23 cellular contexts compared by ENCODE assay signal in the genomic region with DNA sequence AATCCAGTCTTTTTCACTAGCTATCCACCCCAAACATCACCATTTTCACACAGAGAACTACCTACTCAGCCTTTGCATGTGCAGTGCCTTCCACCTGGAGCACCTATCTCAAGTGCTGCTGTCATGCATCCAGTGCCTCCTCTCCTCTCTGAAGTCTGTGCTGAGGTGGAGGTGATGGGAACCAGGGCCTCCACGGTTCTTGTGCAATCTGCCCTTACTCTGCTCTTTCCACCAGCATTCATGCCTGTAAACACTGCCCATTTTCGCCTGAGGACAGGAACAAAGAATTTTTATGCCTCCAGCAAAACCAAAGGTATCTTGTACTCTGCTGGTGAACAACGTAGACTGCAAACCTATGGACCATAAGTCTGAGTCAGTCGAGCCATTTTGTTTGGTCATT. TPM values are rescaled to one million over a fixed set of nuclear protein-coding genes. Genes with fewer than 3 reads are reported as not detected.
A peak's percentile ranks its signal among the peaks of the same experiment; 100 is the strongest.
DNase-seq lines count a peak whose midpoint lies in the region; ATAC-seq and TF ChIP-seq lines count a peak whose summit lies in the region.
"Had no signal": no experiment of that assay in that cellular context is flagged by ENCODE, and none has a peak within 500 bp of the region (broad histone marks: within the 10 kb centered on the region; RNA-seq: fewer than 3 reads in every experiment).

No MANE protein-coding gene starts in this region.

- WGBS in right cardiac atrium: 78% methylated on average over 4 of the region's 4 CpGs

- no peak for TF ChIP-seq CTCF in ascending aorta (IDR thresholded peaks at IDR 0.05)
- no peak for TF ChIP-seq CTCF in mucosa of descending colon (IDR thresholded peaks at IDR 0.05)

- peaks cover under 1 to 18% of the 10 kb centered on the region in 2 donors for H3K4me1 ChIP-seq in ascending aorta
- H3K4me1 ChIP-seq in right cardiac atrium (ENCODE audit: control insufficient read depth, insufficient read depth, low read length): peaks cover 13% of the 10 kb centered on the region
- peaks cover 15% of the 10 kb centered on the region for H3K4me1 ChIP-seq in stomach smooth muscle (ENCODE audit: control insufficient read depth, insufficient read depth, low read length)
- no peaks in the 10 kb centered on the region for H3K4me1 ChIP-seq in mucosa of descending colon (ENCODE audit: low read depth)

- no peak for DNase-seq in T-helper 2 cell treated with Interferon-gamma antibody and Interleukin-4, amounts not matched to agents 5 μg/mL and 100 μg/mL, for 36 hours (ENCODE audit: low spot score)
- DNase-seq in T-helper 2 cell: no peak
- DNase-seq in ascending aorta (ENCODE audit: low spot score in 2 of 2): no peak
- no peak for DNase-seq in right cardiac atrium
- no peak for DNase-seq in mucosa of descending colon
- no peak for DNase-seq in stimulated activated CD4-positive, alpha-beta T cell treated with anti-CD3 and anti-CD28 coated beads, Interleukin-4, amount 100 ng/mL, for 24 hours
- DNase-seq: activated CD4-positive, alpha-beta T cell treated with anti-CD3 and anti-CD28 coated beads for 36 hours; activated naive CD8-positive, alpha-beta T cell treated with anti-CD3 and anti-CD28 coated beads, Interleukin-2, amount 10 ng/mL, durations not matched to agents 7 days and 5 days; activated T-cell treated with anti-CD3 and anti-CD28 coated beads, Interleukin-2, amount 50 U/mL, for 4 hours; CD8-positive, alpha-beta memory T cell; DMS53; effector CD4-positive, alpha-beta T cell; foreskin melanocyte; hypothalamus; Karpas-422; lower lobe of right lung; NCI-H510A; sigmoid colon; stimulated activated naive CD8-positive, alpha-beta T cell treated with anti-CD3 and anti-CD28 coated beads, Interleukin-15, amount 100 ng/mL, for 72 hours had no signal

- peaks cover 54 to 75% of the 10 kb centered on the region in 2 donors for H3K36me3 ChIP-seq in ascending aorta
- peaks cover 41 to 43% of the 10 kb centered on the region in 2 donors for H3K36me3 ChIP-seq in stomach smooth muscle (ENCODE audit: control insufficient read depth in 2 of 2, insufficient read depth in 2 of 2, low read length in 2 of 2)
- peaks cover 6% of the 10 kb centered on the region for H3K36me3 ChIP-seq in mucosa of descending colon (ENCODE audit: low read depth)

- peak in 1 of 2 donors; percentile 8 for ATAC-seq in right cardiac atrium
- no peak for ATAC-seq in mucosa of descending colon
- ATAC-seq in HG03442 (IDR thresholded peaks at IDR 0.05; ENCODE audit: unreplicated experiment): no peak
- ATAC-seq: activated CD4-positive, alpha-beta T cell treated with anti-CD3 and anti-CD28 coated beads for 36 hours; activated T-cell treated with anti-CD3 and anti-CD28 coated beads, Interleukin-2, amount 50 U/mL, for 4 hours; lower lobe of right lung; stimulated activated naive CD8-positive, alpha-beta T cell treated with anti-CD3 and anti-CD28 coated beads, Interleukin-15, amount 100 ng/mL, for 72 hours had no signal

- no peaks in the 10 kb centered on the region for H3K27me3 Mint-ChIP-seq in T-helper 2 cell treated with Interferon-gamma antibody and Interleukin-4, amounts not matched to agents 5 μg/mL and 100 μg/mL, for 36 hours (ENCODE audit: low read depth)
- H3K27me3 Mint-ChIP-seq: activated CD4-positive, alpha-beta T cell treated with anti-CD3 and anti-CD28 coated beads for 36 hours; activated naive CD8-positive, alpha-beta T cell treated with anti-CD3 and anti-CD28 coated beads, Interleukin-2, amount 10 ng/mL, durations not matched to agents 7 days and 5 days; CD8-positive, alpha-beta memory T cell; stimulated activated naive CD8-positive, alpha-beta T cell treated with anti-CD3 and anti-CD28 coated beads, Interleukin-15, amount 100 ng/mL, for 72 hours; type B pancreatic cell had no signal

- H3K4me3 ChIP-seq in ascending aorta (peak overlapping the region in 1 of 2 donors; percentile 18), right cardiac atrium (ENCODE audit: low read length) (no peak overlapping the region), stomach smooth muscle (ENCODE audit: low read length in 2 of 2) (no peak overlapping the region), mucosa of descending colon (no peak overlapping the region)
- H3K4me3 ChIP-seq: lower lobe of right lung, sigmoid colon had no signal

- no peaks in the 10 kb centered on the region for H3K27me3 ChIP-seq in ascending aorta
- H3K27me3 ChIP-seq in right cardiac atrium (ENCODE audit: control insufficient read depth, insufficient read depth): no peaks in the 10 kb centered on the region
- no peaks in the 10 kb centered on the region for H3K27me3 ChIP-seq in stomach smooth muscle (ENCODE audit: control insufficient read depth in 1 of 2, insufficient read depth in 2 of 2, low read length in 2 of 2)
- H3K27me3 ChIP-seq: sigmoid colon had no signal

- peaks cover 11% of the 10 kb centered on the region for H3K4me1 Mint-ChIP-seq in T-helper 2 cell treated with Interferon-gamma antibody and Interleukin-4, amounts not matched to agents 5 μg/mL and 100 μg/mL, for 36 hours (ENCODE audit: low read depth)
- H3K4me1 Mint-ChIP-seq: stimulated activated naive CD8-positive, alpha-beta T cell treated with anti-CD3 and anti-CD28 coated beads, Interleukin-15, amount 100 ng/mL, for 72 hours had no signal

- no peak overlapping the region for H3K4me3 Mint-ChIP-seq in T-helper 2 cell treated with Interferon-gamma antibody and Interleukin-4, amounts not matched to agents 5 μg/mL and 100 μg/mL, for 36 hours
- H3K4me3 Mint-ChIP-seq: activated CD4-positive, alpha-beta T cell treated with anti-CD3 and anti-CD28 coated beads for 36 hours; activated naive CD8-positive, alpha-beta T cell treated with anti-CD3 and anti-CD28 coated beads, Interleukin-2, amount 10 ng/mL, durations not matched to agents 7 days and 5 days; activated T-cell treated with anti-CD3 and anti-CD28 coated beads, Interleukin-2, amount 50 U/mL, for 4 hours; CD8-positive, alpha-beta memory T cell; stimulated activated naive CD8-positive, alpha-beta T cell treated with anti-CD3 and anti-CD28 coated beads, Interleukin-15, amount 100 ng/mL, for 72 hours; type B pancreatic cell had no signal

- peaks cover 58% of the 10 kb centered on the region for H3K36me3 Mint-ChIP-seq in T-helper 2 cell treated with Interferon-gamma antibody and Interleukin-4, amounts not matched to agents 5 μg/mL and 100 μg/mL, for 36 hours (ENCODE audit: low read depth)

- intact Hi-C loops in ascending aorta (cut with DNase I) (no loop called here), right cardiac atrium (cut with DNase I) (no loop called here), mucosa of descending colon (cut with DNase I, micrococcal nuclease) (no loop called here)

- H3K9me3 ChIP-seq in ascending aorta (no peaks in the 10 kb centered on the region), right cardiac atrium (ENCODE audit: control insufficient read depth, low read length) (no peaks in the 10 kb centered on the region), stomach smooth muscle (ENCODE audit: control insufficient read depth in 2 of 2, low read length in 2 of 2) (no peaks in the 10 kb centered on the region), mucosa of descending colon (no peaks in the 10 kb centered on the region)
- H3K9me3 ChIP-seq: lower lobe of right lung, sigmoid colon had no signal

- H3K9me3 Mint-ChIP-seq in T-helper 2 cell treated with Interferon-gamma antibody and Interleukin-4, amounts not matched to agents 5 μg/mL and 100 μg/mL, for 36 hours: no peaks in the 10 kb centered on the region
- H3K9me3 Mint-ChIP-seq: activated naive CD8-positive, alpha-beta T cell treated with anti-CD3 and anti-CD28 coated beads, Interleukin-2, amount 10 ng/mL, durations not matched to agents 7 days and 5 days; activated T-cell treated with anti-CD3 and anti-CD28 coated beads, Interleukin-2, amount 50 U/mL, for 4 hours; CD8-positive, alpha-beta memory T cell; stimulated activated naive CD8-positive, alpha-beta T cell treated with anti-CD3 and anti-CD28 coated beads, Interleukin-15, amount 100 ng/mL, for 72 hours; type B pancreatic cell had no signal

- peak overlapping the region; percentile 81 to 87 for H3K27ac ChIP-seq in ascending aorta
- H3K27ac ChIP-seq in right cardiac atrium (ENCODE audit: low read length): peak overlapping the region; percentile 14
- peak overlapping the region; percentile 31 for H3K27ac ChIP-seq in stomach smooth muscle (ENCODE audit: low read length)
- H3K27ac ChIP-seq: 22Rv1, lower lobe of right lung had no signal

- no peak overlapping the region for H3K9ac ChIP-seq in stomach smooth muscle (ENCODE audit: low read length in 2 of 2)

- peak overlapping the region; percentile 31 for H3K27ac Mint-ChIP-seq in T-helper 2 cell treated with Interferon-gamma antibody and Interleukin-4, amounts not matched to agents 5 μg/mL and 100 μg/mL, for 36 hours
- H3K27ac Mint-ChIP-seq: activated CD4-positive, alpha-beta T cell treated with anti-CD3 and anti-CD28 coated beads for 36 hours; activated naive CD8-positive, alpha-beta T cell treated with anti-CD3 and anti-CD28 coated beads, Interleukin-2, amount 10 ng/mL, durations not matched to agents 7 days and 5 days; type B pancreatic cell had no signal

RNA-seq across cellular contexts. Expression of a gene that starts 27.0 kb away (rescaled TPM):
- total RNA-seq in ascending aorta (42.1 TPM), right cardiac atrium (10 to 100 TPM; 77.3 to 92.7 (median 84.1) TPM), mucosa of descending colon (100 to 1,000 TPM in 1 of 3 donors, 10 to 100 TPM in 2; 42.5 to 130 (median 47.4) TPM)
- 24.5 TPM for polyA plus RNA-seq in right cardiac atrium

Comparison
In these comparisons a context has a peak if more than half of its experiments do, and no peak if none do; other contexts are left out.
1. H3K27ac ChIP-seq: peak in every context shown above with its lines; median percentile 84 in ascending aorta; 31 in stomach smooth muscle; 14 in right cardiac atrium.